In genomic region chr6:157148391-157149323, GRCh38 we compare ENCODE assay signal across 8 cellular contexts.
DNase-seq lines count a peak whose midpoint lies in the region; ATAC-seq lines count a peak whose summit lies in the region.

No MANE protein-coding gene starts in this region.

- DNase-seq in NCI-H2171 (lab: John Stamatoyannopoulos, UW) (peak; percentile 86), dermis microvascular lymphatic vessel endothelial cell (ENCODE audit: low read depth in 2 of 2) (peak; percentile 92 to 99), mesenchymal stem cell (peak; percentile 94)
- DNase-seq in stimulated activated naive CD4-positive, alpha-beta T cell (lab: John Stamatoyannopoulos, UW): no peak

- H3K14ac ChIP-seq in mesenchymal stem cell (ENCODE audit: low read length in 2 of 2): peak overlapping the region in 1 of 2 experiments; percentile 81

- peak overlapping the region; percentile 97 to 99 for H2BK12ac ChIP-seq in mesenchymal stem cell (ENCODE audit: low read length in 2 of 2)

- H3K18ac ChIP-seq in mesenchymal stem cell (ENCODE audit: low read depth in 1 of 2, low read length in 2 of 2): peak overlapping the region; percentile 88 to 96

- no peaks in the 10 kb centered on the region for H3K9me3 ChIP-seq in mesenchymal stem cell (ENCODE audit: control insufficient read depth, low read length)

- H2BK15ac ChIP-seq in mesenchymal stem cell (ENCODE audit: low read depth, poor library complexity, severe bottlenecking): no peak overlapping the region

- no peaks in the 10 kb centered on the region for H3K27me3 ChIP-seq in ACC112 (ENCODE audit: insufficient read depth, low read length)
- H3K27me3 ChIP-seq in mesenchymal stem cell (ENCODE audit: control insufficient read depth in 1 of 2, insufficient read depth in 1 of 2, low read length in 2 of 2): no peaks in the 10 kb centered on the region

- H3K4me3 ChIP-seq in ACC112 (ENCODE audit: low read depth, low read length): peak overlapping the region; percentile 59
- peak overlapping the region in 1 of 2 experiments; percentile 0 for H3K4me3 ChIP-seq in mesenchymal stem cell (ENCODE audit: insufficient read depth in 1 of 2, low read depth in 1 of 2, low read length in 2 of 2)

- WGBS in mesenchymal stem cell: 39% methylated on average over 22 of the region's 25 CpGs

- peak overlapping the region; percentile 97 for H4K91ac ChIP-seq in mesenchymal stem cell (ENCODE audit: low read length)

- peak overlapping the region; percentile 64 for H3K4me2 ChIP-seq in mesenchymal stem cell (ENCODE audit: low read length, poor library complexity, severe bottlenecking)

- H2BK120ac ChIP-seq in mesenchymal stem cell (ENCODE audit: low read depth, low read length): peak overlapping the region; percentile 64

- ATAC-seq in GM18867 (IDR thresholded peaks at IDR 0.05; ENCODE audit: unreplicated experiment) (no peak), GM21576 (IDR thresholded peaks at IDR 0.05; ENCODE audit: unreplicated experiment) (no peak), GM18517 (IDR thresholded peaks at IDR 0.05; ENCODE audit: unreplicated experiment) (no peak)

- H3K27ac ChIP-seq in ACC112 (ENCODE audit: low read depth, low read length): peak overlapping the region; percentile 97
- peak overlapping the region; percentile 98 for H3K27ac ChIP-seq in mesenchymal stem cell (ENCODE audit: low read length, poor library complexity, severe bottlenecking)

- H2AFZ ChIP-seq in ACC112 (ENCODE audit: low read length, unreplicated experiment): no peak overlapping the region
- H2AFZ ChIP-seq in mesenchymal stem cell (ENCODE audit: low read depth, low read length): no peak overlapping the region

- H3K4me1 ChIP-seq in ACC112 (ENCODE audit: control insufficient read depth, insufficient read depth, low read length, unreplicated experiment) (peaks cover 58% of the 10 kb centered on the region), mesenchymal stem cell (ENCODE audit: control insufficient read depth, insufficient read depth, low read depth, low read length) (peaks cover 23% of the 10 kb centered on the region)

- H3K79me2 ChIP-seq in ACC112 (ENCODE audit: control insufficient read depth, insufficient read depth, low read length, unreplicated experiment): peaks cover 10% of the 10 kb centered on the region

- H3K23ac ChIP-seq in mesenchymal stem cell (ENCODE audit: low read length in 2 of 2): peak overlapping the region in 1 of 2 experiments; percentile 51

- peak overlapping the region; percentile 38 for H2AK5ac ChIP-seq in mesenchymal stem cell (ENCODE audit: low read length, severe bottlenecking)

- H3K9ac ChIP-seq in mesenchymal stem cell (ENCODE audit: low read length): peak overlapping the region; percentile 57

- H3K36me3 ChIP-seq in ACC112 (ENCODE audit: insufficient read depth, low read length) (no peaks in the 10 kb centered on the region), mesenchymal stem cell (ENCODE audit: control insufficient read depth in 1 of 2, insufficient read depth in 2 of 2, low read depth in 1 of 2, low read length in 2 of 2) (peaks cover 14 to 27% of the 10 kb centered on the region in 2 experiments)

- peak overlapping the region; percentile 80 to 91 for H3K4ac ChIP-seq in mesenchymal stem cell (ENCODE audit: low read depth in 1 of 2, low read length in 2 of 2)

- peaks cover 16% of the 10 kb centered on the region for H3K79me1 ChIP-seq in mesenchymal stem cell (replicated peaks; ENCODE audit: low read length, poor library complexity, severe bottlenecking)

- H2BK5ac ChIP-seq in mesenchymal stem cell (ENCODE audit: low read depth, low read length, poor library complexity, severe bottlenecking): peak overlapping the region; percentile 89

- peak overlapping the region; percentile 97 for H4K8ac ChIP-seq in mesenchymal stem cell (ENCODE audit: low read length)

Comparison
In these comparisons a context has a peak if more than half of its experiments do, and no peak if none do; other contexts are left out.
1. DNase-seq: peak in NCI-H2171 (single experiment), dermis microvascular lymphatic vessel endothelial cell (2 of 2) and mesenchymal stem cell (single experiment); none in stimulated activated naive CD4-positive, alpha-beta T cell (0 of 6).